ENCODE assay signal across 1 cellular context in the genomic region with DNA sequence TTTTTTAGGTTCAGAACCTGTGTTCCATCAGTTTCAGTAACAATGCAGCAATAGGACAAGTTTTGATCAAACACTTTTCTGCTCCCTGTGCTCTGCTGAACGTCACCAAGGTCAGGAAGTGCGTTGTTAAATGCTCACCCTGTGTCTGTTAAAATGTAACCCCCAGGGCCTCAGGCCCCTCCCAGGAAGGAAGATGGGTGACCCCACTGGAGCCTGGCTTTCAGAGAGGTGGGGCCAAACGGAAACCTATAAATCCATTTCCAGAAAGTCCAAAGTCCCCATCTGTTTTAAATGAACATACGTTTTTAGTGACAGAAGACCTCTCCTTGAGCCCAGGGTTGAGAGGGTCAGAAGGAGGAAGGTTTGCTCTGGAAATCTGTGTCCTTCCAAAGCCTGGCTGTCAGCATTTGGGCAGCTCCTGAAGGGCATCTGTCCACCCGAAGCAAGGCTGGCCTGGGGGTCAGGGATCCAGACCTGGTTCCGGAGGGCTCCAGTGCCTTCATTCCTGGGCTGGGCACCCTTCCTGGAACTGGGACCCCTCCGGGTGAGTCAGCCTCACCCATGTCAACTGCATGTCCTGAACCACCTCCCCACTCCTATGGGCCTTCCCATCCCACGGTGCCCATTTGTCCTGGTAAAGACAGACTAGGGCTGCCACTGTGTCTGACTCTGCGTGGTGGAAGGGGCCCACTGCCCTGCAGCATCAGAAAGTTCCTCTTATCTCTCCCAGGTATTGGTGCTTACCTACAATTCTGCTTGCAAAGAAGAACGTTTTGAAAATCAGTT.
TF ChIP-seq lines count a peak whose summit lies in the region.

No MANE protein-coding gene starts in this region.

TF ChIP-seq in HepG2, 621 proteins besides CTCF, POLR2A, EP300 and RAD21 (continued from another document and continues in another):
- TF ChIP-seq, protein P1, sequence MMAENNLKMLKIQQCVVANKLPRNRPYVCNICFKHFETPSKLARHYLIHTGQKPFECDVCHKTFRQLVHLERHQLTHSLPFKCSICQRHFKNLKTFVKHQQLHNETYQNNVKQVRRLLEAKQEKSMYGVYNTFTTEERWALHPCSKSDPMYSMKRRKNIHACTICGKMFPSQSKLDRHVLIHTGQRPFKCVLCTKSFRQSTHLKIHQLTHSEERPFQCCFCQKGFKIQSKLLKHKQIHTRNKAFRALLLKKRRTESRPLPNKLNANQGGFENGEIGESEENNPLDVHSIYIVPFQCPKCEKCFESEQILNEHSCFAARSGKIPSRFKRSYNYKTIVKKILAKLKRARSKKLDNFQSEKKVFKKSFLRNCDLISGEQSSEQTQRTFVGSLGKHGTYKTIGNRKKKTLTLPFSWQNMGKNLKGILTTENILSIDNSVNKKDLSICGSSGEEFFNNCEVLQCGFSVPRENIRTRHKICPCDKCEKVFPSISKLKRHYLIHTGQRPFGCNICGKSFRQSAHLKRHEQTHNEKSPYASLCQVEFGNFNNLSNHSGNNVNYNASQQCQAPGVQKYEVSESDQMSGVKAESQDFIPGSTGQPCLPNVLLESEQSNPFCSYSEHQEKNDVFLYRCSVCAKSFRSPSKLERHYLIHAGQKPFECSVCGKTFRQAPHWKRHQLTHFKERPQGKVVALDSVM (CRISPR knock-in tag; IDR thresholded peaks at IDR 0.05), result no peak
- TF ChIP-seq ZNF737 (CRISPR knock-in tag; IDR thresholded peaks at IDR 0.05; ENCODE audit: borderline replicate concordance) (no peak), SETDB1 (CRISPR knock-in tag; IDR thresholded peaks at IDR 0.05; ENCODE audit: borderline replicate concordance) (no peak), THAP8 (CRISPR knock-in tag; IDR thresholded peaks at IDR 0.05; ENCODE audit: borderline replicate concordance) (no peak), ZGPAT (CRISPR knock-in tag; IDR thresholded peaks at IDR 0.05) (0 out of 2 replicates have a peak, but pooled peaks have one; percentile 28), ATF5 (CRISPR knock-in tag; IDR thresholded peaks at IDR 0.05; ENCODE audit: low read depth) (peak; percentile 76; the same call in 1 of the 2 replicates), ZNF775 (CRISPR knock-in tag; IDR thresholded peaks at IDR 0.05; ENCODE audit: borderline replicate concordance) (peak; percentile 85; the same call in 1 of the 2 replicates), ZNF619 (CRISPR knock-in tag; IDR thresholded peaks at IDR 0.05) (peak; percentile 82; the same call in 1 of the 2 replicates), ZNF343 (CRISPR knock-in tag; IDR thresholded peaks at IDR 0.05) (peak; percentile 86; the same call in 1 of the 2 replicates), PTBP1 (IDR thresholded peaks at IDR 0.05; ENCODE audit: low read depth, low read length, poor library complexity, severe bottlenecking) (no peak), CSRNP1 (CRISPR knock-in tag; IDR thresholded peaks at IDR 0.05) (0 out of 2 replicates have a peak, but pooled peaks have one; percentile 50), ARNT (IDR thresholded peaks at IDR 0.05) (no peak), KDM5A (IDR thresholded peaks at IDR 0.05; ENCODE audit: borderline replicate concordance, low read length) (no peak), ZNF687 (CRISPR knock-in tag; IDR thresholded peaks at IDR 0.05) (peak; percentile 78), ZBED4 (CRISPR knock-in tag; IDR thresholded peaks at IDR 0.05; ENCODE audit: borderline replicate concordance) (no peak), PLRG1 (conservative IDR thresholded peaks at IDR 0.05) (no peak), ZNF12 (CRISPR knock-in tag; IDR thresholded peaks at IDR 0.05) (no peak)
- TF ChIP-seq, protein P2, sequence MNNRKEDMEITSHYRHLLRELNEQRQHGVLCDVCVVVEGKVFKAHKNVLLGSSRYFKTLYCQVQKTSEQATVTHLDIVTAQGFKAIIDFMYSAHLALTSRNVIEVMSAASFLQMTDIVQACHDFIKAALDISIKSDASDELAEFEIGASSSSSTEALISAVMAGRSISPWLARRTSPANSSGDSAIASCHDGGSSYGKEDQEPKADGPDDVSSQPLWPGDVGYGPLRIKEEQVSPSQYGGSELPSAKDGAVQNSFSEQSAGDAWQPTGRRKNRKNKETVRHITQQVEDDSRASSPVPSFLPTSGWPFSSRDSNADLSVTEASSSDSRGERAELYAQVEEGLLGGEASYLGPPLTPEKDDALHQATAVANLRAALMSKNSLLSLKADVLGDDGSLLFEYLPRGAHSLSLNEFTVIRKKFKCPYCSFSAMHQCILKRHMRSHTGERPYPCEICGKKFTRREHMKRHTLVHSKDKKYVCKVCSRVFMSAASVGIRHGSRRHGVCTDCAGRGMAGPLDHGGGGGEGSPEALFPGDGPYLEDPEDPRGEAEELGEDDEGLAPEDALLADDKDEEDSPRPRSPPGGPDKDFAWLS (CRISPR knock-in tag; IDR thresholded peaks at IDR 0.05; ENCODE audit: borderline replicate concordance), result no peak
- TF ChIP-seq, protein P3, sequence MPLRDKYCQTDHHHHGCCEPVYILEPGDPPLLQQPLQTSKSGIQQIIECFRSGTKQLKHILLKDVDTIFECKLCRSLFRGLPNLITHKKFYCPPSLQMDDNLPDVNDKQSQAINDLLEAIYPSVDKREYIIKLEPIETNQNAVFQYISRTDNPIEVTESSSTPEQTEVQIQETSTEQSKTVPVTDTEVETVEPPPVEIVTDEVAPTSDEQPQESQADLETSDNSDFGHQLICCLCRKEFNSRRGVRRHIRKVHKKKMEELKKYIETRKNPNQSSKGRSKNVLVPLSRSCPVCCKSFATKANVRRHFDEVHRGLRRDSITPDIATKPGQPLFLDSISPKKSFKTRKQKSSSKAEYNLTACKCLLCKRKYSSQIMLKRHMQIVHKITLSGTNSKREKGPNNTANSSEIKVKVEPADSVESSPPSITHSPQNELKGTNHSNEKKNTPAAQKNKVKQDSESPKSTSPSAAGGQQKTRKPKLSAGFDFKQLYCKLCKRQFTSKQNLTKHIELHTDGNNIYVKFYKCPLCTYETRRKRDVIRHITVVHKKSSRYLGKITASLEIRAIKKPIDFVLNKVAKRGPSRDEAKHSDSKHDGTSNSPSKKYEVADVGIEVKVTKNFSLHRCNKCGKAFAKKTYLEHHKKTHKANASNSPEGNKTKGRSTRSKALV (CRISPR knock-in tag; IDR thresholded peaks at IDR 0.05), result no peak
- TF ChIP-seq, protein P4, sequence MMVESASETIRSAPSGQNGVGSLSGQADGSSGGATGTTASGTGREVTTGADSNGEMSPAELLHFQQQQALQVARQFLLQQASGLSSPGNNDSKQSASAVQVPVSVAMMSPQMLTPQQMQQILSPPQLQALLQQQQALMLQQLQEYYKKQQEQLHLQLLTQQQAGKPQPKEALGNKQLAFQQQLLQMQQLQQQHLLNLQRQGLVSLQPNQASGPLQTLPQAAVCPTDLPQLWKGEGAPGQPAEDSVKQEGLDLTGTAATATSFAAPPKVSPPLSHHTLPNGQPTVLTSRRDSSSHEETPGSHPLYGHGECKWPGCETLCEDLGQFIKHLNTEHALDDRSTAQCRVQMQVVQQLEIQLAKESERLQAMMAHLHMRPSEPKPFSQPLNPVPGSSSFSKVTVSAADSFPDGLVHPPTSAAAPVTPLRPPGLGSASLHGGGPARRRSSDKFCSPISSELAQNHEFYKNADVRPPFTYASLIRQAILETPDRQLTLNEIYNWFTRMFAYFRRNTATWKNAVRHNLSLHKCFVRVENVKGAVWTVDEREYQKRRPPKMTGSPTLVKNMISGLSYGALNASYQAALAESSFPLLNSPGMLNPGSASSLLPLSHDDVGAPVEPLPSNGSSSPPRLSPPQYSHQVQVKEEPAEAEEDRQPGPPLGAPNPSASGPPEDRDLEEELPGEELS (CRISPR knock-in tag; IDR thresholded peaks at IDR 0.05), result no peak
- TF ChIP-seq, protein P5, sequence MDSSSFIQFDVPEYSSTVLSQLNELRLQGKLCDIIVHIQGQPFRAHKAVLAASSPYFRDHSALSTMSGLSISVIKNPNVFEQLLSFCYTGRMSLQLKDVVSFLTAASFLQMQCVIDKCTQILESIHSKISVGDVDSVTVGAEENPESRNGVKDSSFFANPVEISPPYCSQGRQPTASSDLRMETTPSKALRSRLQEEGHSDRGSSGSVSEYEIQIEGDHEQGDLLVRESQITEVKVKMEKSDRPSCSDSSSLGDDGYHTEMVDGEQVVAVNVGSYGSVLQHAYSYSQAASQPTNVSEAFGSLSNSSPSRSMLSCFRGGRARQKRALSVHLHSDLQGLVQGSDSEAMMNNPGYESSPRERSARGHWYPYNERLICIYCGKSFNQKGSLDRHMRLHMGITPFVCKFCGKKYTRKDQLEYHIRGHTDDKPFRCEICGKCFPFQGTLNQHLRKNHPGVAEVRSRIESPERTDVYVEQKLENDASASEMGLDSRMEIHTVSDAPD (CRISPR knock-in tag; IDR thresholded peaks at IDR 0.05), result no peak; the same call in 1 of the 2 replicates
